In the genomic region with DNA sequence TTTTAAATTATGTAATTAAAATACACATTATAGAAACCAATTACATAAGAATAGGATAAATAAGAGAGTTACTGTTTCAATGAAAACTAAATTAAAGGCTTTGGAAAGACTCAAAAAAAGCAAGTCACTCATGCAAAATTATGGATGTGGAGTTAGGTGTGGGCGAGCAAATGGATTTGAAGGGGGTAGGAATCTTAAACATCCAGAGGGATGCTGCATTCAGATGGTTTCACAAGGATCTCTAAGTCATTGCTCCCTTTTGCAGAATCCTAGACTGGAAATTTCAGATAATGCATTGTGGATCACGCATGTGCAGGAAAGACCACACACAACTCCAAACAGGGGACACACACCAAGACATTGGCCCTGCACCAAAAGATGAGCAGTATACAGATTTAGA, we compare ENCODE assay signal across 25 cellular contexts. TPM values are rescaled to one million over a fixed set of nuclear protein-coding genes. Genes with fewer than 3 reads are reported as not detected.
"Had no signal": no experiment of that assay in that cellular context is flagged by ENCODE, and none has a peak within 500 bp of the region (broad histone marks: within the 10 kb centered on the region; RNA-seq: fewer than 3 reads in every experiment).

No MANE protein-coding gene starts in this region.

- H3K9me3 ChIP-seq: ascending aorta, SJCRH30 had no signal

- ATAC-seq: activated CD8-positive, alpha-beta T cell treated with anti-CD3 and anti-CD28 coated beads, Interleukin-2, amount 10 ng/mL, durations not matched to agents 7 days and 5 days; SK-N-SH treated with all-trans-retinoic acid at 6 μM for 48 hours; T-cell; T-helper 17 cell had no signal

- H3K4me1 Mint-ChIP-seq: activated CD4-positive, alpha-beta T cell treated with anti-CD3 and anti-CD28 coated beads, Interleukin-2, amount 10 ng/mL, durations not matched to agents 7 days and 5 days; activated naive CD4-positive, alpha-beta T cell treated with anti-CD3 and anti-CD28 coated beads, Interleukin-2, amount 50 U/mL, for 24 hours; activated naive CD8-positive, alpha-beta T cell treated with anti-CD3 and anti-CD28 coated beads, Interleukin-2, amount 10 ng/mL, durations not matched to agents 7 days and 5 days; T-cell; T-helper 17 cell had no signal

- H3K27me3 ChIP-seq: ascending aorta, cardiac muscle cell, SJCRH30 had no signal

- H3K4me1 ChIP-seq: ascending aorta had no signal

- DNase-seq: activated CD4-positive, alpha-beta T cell treated with anti-CD3 and anti-CD28 coated beads for 1 hour; activated CD4-positive, alpha-beta T cell treated with anti-CD3 and anti-CD28 coated beads, Interleukin-2, amount 10 ng/mL, durations not matched to agents 7 days and 5 days; activated CD4-positive, alpha-beta T cell treated with anti-CD3 and anti-CD28 coated beads, Interleukin-2, amount 50 U/mL, for 48 hours; activated CD4-positive, CD25-positive, alpha-beta regulatory T cell; activated CD8-positive, alpha-beta T cell treated with anti-CD3 and anti-CD28 coated beads, Interleukin-2, amount 10 ng/mL, durations not matched to agents 7 days and 5 days; activated gamma-delta T cell; activated naive CD4-positive, alpha-beta T cell treated with Interleukin-2 at 50 U/mL for 16 hours; activated naive CD8-positive, alpha-beta T cell treated with anti-CD3 and anti-CD28 coated beads, Interleukin-2, amount 10 ng/mL, durations not matched to agents 7 days and 5 days; activated T-cell treated with anti-CD3 and anti-CD28 coated beads, Interleukin-2, amount 50 U/mL, for 24 hours; amygdala; NCI-H2171 treated with DMSO at 0.1 percent for 48 hours; NCI-H2227 treated with DMSO at 0.1 percent for 48 hours; NCI-H446; NCI-H526 treated with DMSO at 0.1 percent for 48 hours; T-cell; T-helper 17 cell; T-helper 9 cell; WERI-Rb-1 had no signal

- H3K9me3 Mint-ChIP-seq: activated CD4-positive, alpha-beta T cell treated with anti-CD3 and anti-CD28 coated beads, Interleukin-2, amount 10 ng/mL, durations not matched to agents 7 days and 5 days; activated naive CD4-positive, alpha-beta T cell treated with anti-CD3 and anti-CD28 coated beads, Interleukin-2, amount 50 U/mL, for 24 hours; activated naive CD8-positive, alpha-beta T cell treated with anti-CD3 and anti-CD28 coated beads, Interleukin-2, amount 10 ng/mL, durations not matched to agents 7 days and 5 days; activated T-cell treated with anti-CD3 and anti-CD28 coated beads, Interleukin-2, amount 50 U/mL, for 24 hours; activated T-helper 2 cell treated with anti-CD3 and anti-CD28 coated beads, Interferon-gamma antibody, Interleukin-2, Interleukin-4, amounts not matched to agents 10 μg/mL and 5 μg/mL and 100 μg/mL, durations not matched to agents 14 hours and 24 hours and 36 hours; T-cell had no signal

- H3K36me3 ChIP-seq: ascending aorta, cardiac muscle cell, SJCRH30, WERI-Rb-1 had no signal

- H3K27ac ChIP-seq: ascending aorta, cardiac muscle cell, SJCRH30, WERI-Rb-1 had no signal

- H3K36me3 Mint-ChIP-seq: activated naive CD4-positive, alpha-beta T cell treated with anti-CD3 and anti-CD28 coated beads, Interleukin-2, amount 50 U/mL, for 24 hours; activated naive CD8-positive, alpha-beta T cell treated with anti-CD3 and anti-CD28 coated beads, Interleukin-2, amount 10 ng/mL, durations not matched to agents 7 days and 5 days; T-cell had no signal

- H3K4me3 ChIP-seq: ascending aorta, cardiac muscle cell, SJCRH30 had no signal

- H3K4me3 Mint-ChIP-seq: activated CD4-positive, alpha-beta T cell treated with anti-CD3 and anti-CD28 coated beads, Interleukin-2, amount 10 ng/mL, durations not matched to agents 7 days and 5 days; activated CD8-positive, alpha-beta T cell treated with anti-CD3 and anti-CD28 coated beads, Interleukin-2, amount 10 ng/mL, durations not matched to agents 7 days and 5 days; activated naive CD4-positive, alpha-beta T cell treated with anti-CD3 and anti-CD28 coated beads, Interleukin-2, amount 50 U/mL, for 24 hours; activated naive CD8-positive, alpha-beta T cell treated with anti-CD3 and anti-CD28 coated beads, Interleukin-2, amount 10 ng/mL, durations not matched to agents 7 days and 5 days; activated T-cell treated with anti-CD3 and anti-CD28 coated beads, Interleukin-2, amount 50 U/mL, for 24 hours; T-cell; T-helper 17 cell had no signal

- H3K27ac Mint-ChIP-seq: activated CD4-positive, alpha-beta T cell treated with anti-CD3 and anti-CD28 coated beads, Interleukin-2, amount 10 ng/mL, durations not matched to agents 7 days and 5 days; activated CD8-positive, alpha-beta T cell treated with anti-CD3 and anti-CD28 coated beads, Interleukin-2, amount 10 ng/mL, durations not matched to agents 7 days and 5 days; activated naive CD4-positive, alpha-beta T cell treated with anti-CD3 and anti-CD28 coated beads, Interleukin-2, amount 50 U/mL, for 24 hours; activated naive CD8-positive, alpha-beta T cell treated with anti-CD3 and anti-CD28 coated beads, Interleukin-2, amount 10 ng/mL, durations not matched to agents 7 days and 5 days; activated T-cell treated with anti-CD3 and anti-CD28 coated beads, Interleukin-2, amount 50 U/mL, for 24 hours; activated T-helper 2 cell treated with anti-CD3 and anti-CD28 coated beads, Interferon-gamma antibody, Interleukin-2, Interleukin-4, amounts not matched to agents 10 μg/mL and 5 μg/mL and 100 μg/mL, durations not matched to agents 14 hours and 24 hours and 36 hours; T-cell; T-helper 17 cell had no signal

RNA-seq across cellular contexts. Expression of a gene that starts 57.5 kb away (rescaled TPM):
- total RNA-seq: activated CD4-positive, alpha-beta T cell treated with anti-CD3 and anti-CD28 coated beads, Interleukin-2, amount 10 ng/mL, durations not matched to agents 7 days and 5 days; activated CD8-positive, alpha-beta T cell treated with anti-CD3 and anti-CD28 coated beads, Interleukin-2, amount 10 ng/mL, durations not matched to agents 7 days and 5 days; activated naive CD8-positive, alpha-beta T cell treated with anti-CD3 and anti-CD28 coated beads, Interleukin-2, amount 10 ng/mL, durations not matched to agents 7 days and 5 days; activated T-helper 2 cell treated with anti-CD3 and anti-CD28 coated beads, Interferon-gamma antibody, Interleukin-2, Interleukin-4, amounts not matched to agents 10 μg/mL and 5 μg/mL and 100 μg/mL, durations not matched to agents 14 hours and 24 hours and 36 hours; OCI-LY7; SJCRH30; T-cell; T-helper 17 cell had no signal
